ENCODE assay signal across 8 cellular contexts in the genomic region with DNA sequence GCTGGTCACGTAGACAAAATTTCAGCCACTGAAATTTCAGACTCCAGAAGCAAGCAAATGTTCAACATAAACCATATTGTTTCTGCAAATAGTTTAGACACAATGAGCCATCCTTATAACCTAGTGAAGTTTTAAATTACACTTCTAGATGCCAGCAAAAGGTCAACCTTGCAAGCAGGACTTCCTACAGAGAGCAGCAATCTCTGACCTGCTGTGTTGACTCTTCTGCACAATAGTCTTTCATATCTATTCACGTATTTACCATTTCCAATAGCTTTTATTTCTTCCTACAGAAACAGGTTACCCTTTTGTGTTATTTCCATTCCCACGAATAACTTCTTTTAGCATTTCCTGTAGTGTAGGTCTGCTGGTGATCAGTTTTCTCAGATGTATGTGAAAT.
"Had no signal": no experiment of that assay in that cellular context is flagged by ENCODE, and none has a peak within 500 bp of the region (broad histone marks: within the 10 kb centered on the region; RNA-seq: fewer than 3 reads in every experiment).

No MANE protein-coding gene starts in this region.

- H3K4me3 ChIP-seq: GM12878 had no signal

- DNase-seq: GDM1, GF-D8 had no signal

- FAIRE-seq: G401.6, GM12878, GM12891, GM12892, GM18507, GM19239 had no signal

- ATAC-seq: GM12878 had no signal
